ENCODE assay signal across 28 cellular contexts in genomic region chr12:5059358-5059757, GRCh38. TPM values are rescaled to one million over a fixed set of nuclear protein-coding genes. Genes with fewer than 3 reads are reported as not detected.
A peak's percentile ranks its signal among the peaks of the same experiment; 100 is the strongest.
DNase-seq lines count a peak whose midpoint lies in the region; ATAC-seq, FAIRE-seq and TF ChIP-seq lines count a peak whose summit lies in the region.
"Had no signal": no experiment of that assay in that cellular context is flagged by ENCODE, and none has a peak within 500 bp of the region (broad histone marks: within the 10 kb centered on the region; RNA-seq: fewer than 3 reads in every experiment).

No MANE protein-coding gene starts in this region.

- no peak for TF ChIP-seq CTCF in GM20000 (IDR thresholded peaks at IDR 0.05; ENCODE audit: extremely low read depth, missing control alignments)
- no peak for TF ChIP-seq CTCF in ascending aorta (IDR thresholded peaks at IDR 0.05)

- H3K9me3 ChIP-seq in ascending aorta = no peaks in the 10 kb centered on the region
- H3K9me3 ChIP-seq: adrenal gland, BE2C, colonic mucosa, ovary, tibial nerve had no signal

- TF ChIP-seq POLR2A in GM12891 (IDR thresholded peaks at IDR 0.05; ENCODE audit: low read depth, low read length) = no peak

- H3K36me3 ChIP-seq in ascending aorta = no peaks in the 10 kb centered on the region
- H3K36me3 ChIP-seq: adrenal gland, BE2C, colonic mucosa, ovary, tibial nerve had no signal

- H3K27me3 ChIP-seq in ascending aorta = no peaks in the 10 kb centered on the region
- H3K27me3 ChIP-seq: adrenal gland, BE2C, colonic mucosa, ovary, tibial nerve had no signal

- intact Hi-C loops in ascending aorta (cut with DNase I) (no loop called here), left ventricle myocardium superior (cut with micrococcal nuclease) (no loop called here)

- peak overlapping the region; percentile 64 to 71 for H3K27ac ChIP-seq in ascending aorta
- H3K27ac ChIP-seq: adrenal gland, colonic mucosa, epithelial cell of prostate, GM23248, ovary, tibial nerve had no signal

- DNase-seq in GM20000 (ENCODE audit: low spot score) (peak; percentile 68), ascending aorta (ENCODE audit: low spot score in 2 of 2) (no peak), left ventricle myocardium superior (no peak), urothelium cell line (ENCODE audit: low spot score) (no peak), GM12891 (ENCODE audit: insufficient read length, low spot score) (no peak), DMS79 (lab: John Stamatoyannopoulos, UW) (no peak), HT-29 (ENCODE audit: low spot score) (no peak)
- DNase-seq: activated CD4-positive, alpha-beta memory T cell treated with anti-CD3 and anti-CD28 coated beads, Interleukin-2, amount 10 ng/mL, durations not matched to agents 7 days and 5 days; activated CD8-positive, alpha-beta memory T cell treated with anti-CD3 and anti-CD28 coated beads, Interleukin-2, amount 50 U/mL, for 48 hours; activated naive CD4-positive, alpha-beta T cell treated with anti-CD3 and anti-CD28 coated beads for 36 hours; adrenal gland; BE2C; CD8-positive, alpha-beta T cell; colonic mucosa; effector memory CD4-positive, alpha-beta T cell; GM23248; NCI-H1417 treated with DMSO at 0.1 percent for 48 hours; NCI-H2029 treated with DMSO at 0.1 percent for 48 hours; NCI-H526 treated with DMSO at 0.1 percent for 48 hours; ovary; SIG-M5; stimulated activated CD8-positive, alpha-beta memory T cell treated with anti-CD3 and anti-CD28 coated beads, Interleukin-4, amount 100 ng/mL, for 48 hours; stimulated activated naive CD8-positive, alpha-beta T cell treated with anti-CD3 and anti-CD28 coated beads, Interleukin-15, amount 100 ng/mL, for 72 hours had no signal

- peak; percentile 84 for ATAC-seq in left ventricle myocardium superior
- ATAC-seq: CD8-positive, alpha-beta T cell; K562; stimulated activated naive CD8-positive, alpha-beta T cell treated with anti-CD3 and anti-CD28 coated beads, Interleukin-15, amount 100 ng/mL, for 72 hours had no signal

- FAIRE-seq in urothelium cell line (lab: Jason Lieb, UNC) = peak; percentile 35
- FAIRE-seq in GM12891 (lab: Jason Lieb, UNC) = no peak
- FAIRE-seq: K562 had no signal

- peaks cover 6 to 29% of the 10 kb centered on the region in 2 donors for H3K4me1 ChIP-seq in ascending aorta
- H3K4me1 ChIP-seq: adrenal gland, BE2C, colonic mucosa, tibial nerve had no signal

- no peak overlapping the region for H3K4me3 ChIP-seq in ascending aorta
- H3K4me3 ChIP-seq: adrenal gland, colonic mucosa, GM23248, K562, ovary, tibial nerve had no signal

TF ChIP-seq in GM12891, 5 proteins besides CTCF, POLR2A, EP300 and RAD21:
- TF ChIP-seq PAX5 (IDR thresholded peaks at IDR 0.05; ENCODE audit: insufficient read depth, low read length, severe bottlenecking) (no peak), POU2F2 (IDR thresholded peaks at IDR 0.05; ENCODE audit: low read depth, low read length) (no peak), POLR2AphosphoS5 (IDR thresholded peaks at IDR 0.05; ENCODE audit: low read depth, low read length) (no peak), TAF1 (IDR thresholded peaks at IDR 0.05; ENCODE audit: low read depth, low read length) (no peak), SPI1 (IDR thresholded peaks at IDR 0.05; ENCODE audit: low read depth, low read length) (no peak)

RNA-seq across cellular contexts. Expression of gene KCNA5, which starts 15.7 kb away (rescaled TPM):
- total RNA-seq in ascending aorta (39.1 TPM), left ventricle myocardium superior (2.2 TPM)
- polyA plus RNA-seq in GM12891 (2012; ENCODE audit: low read depth, missing spikeins) = 0.08 TPM
- not detected in 2 replicates for total RNA-seq in HT-29 (2014; rRNA removed; shearing (Covaris generic))
- total RNA-seq: activated CD4-positive, alpha-beta memory T cell treated with anti-CD3 and anti-CD28 coated beads, Interleukin-2, amount 10 ng/mL, durations not matched to agents 7 days and 5 days; activated naive CD4-positive, alpha-beta T cell treated with anti-CD3 and anti-CD28 coated beads for 36 hours; CD8-positive, alpha-beta T cell; Daoy; glomerular endothelial cell; GM23248; K562 had no signal
- polyA plus RNA-seq: GM23248, K562 had no signal

Comparison
In these comparisons a context has a peak if more than half of its experiments do, and no peak if none do; other contexts are left out.
1. RNA of gene KCNA5, which starts 15.7 kb away (total RNA-seq): 39.1 TPM in ascending aorta (single experiment); 2.2 TPM in left ventricle myocardium superior (single experiment) and not detected in HT-29; every median in the first group is over 10 times any median in the second.